8 cellular contexts compared by ENCODE assay signal in genomic region chr4:75673027-75673958, GRCh38. TPM values are rescaled to one million over a fixed set of nuclear protein-coding genes. Genes with fewer than 3 reads are reported as not detected.
A peak's percentile ranks its signal among the peaks of the same experiment; 100 is the strongest.
DNase-seq lines count a peak whose midpoint lies in the region; ATAC-seq and TF ChIP-seq lines count a peak whose summit lies in the region.

TSS of gene G3BP2 (minus strand) at chr4:75673411. CDS start at chr4:75662025, 11,386 bp downstream.

- TF ChIP-seq CTCF in BJ (IDR thresholded peaks at IDR 0.05; ENCODE audit: insufficient read depth, low read depth, low read length) (no peak), colonic mucosa (IDR thresholded peaks at IDR 0.05) (no peak)

- H3K9me3 ChIP-seq in colonic mucosa = no peaks in the 10 kb centered on the region

- CTCF ChIA-PET in BJ (lab: Yijun Ruan, JAX) = interaction anchor here (2.2 to 2.7 kb wide), 2 partner anchors 51 kb away, joined by 9 to 12 read pairs; partner anchors contain the start of gene USO1

- POLR2A ChIA-PET in BJ (lab: Charles Lee) = interaction anchor here (0.6 kb wide), 1 partner anchor 79 kb away, joined by 4 read pairs; no protein-coding TSS in a partner anchor

- H3K4me1 ChIP-seq in colonic mucosa = peaks cover 10% of the 10 kb centered on the region

- H3K36me3 Mint-ChIP-seq in activated CD4-positive, alpha-beta T cell treated with anti-CD3 and anti-CD28 coated beads, Interleukin-2, amount 10 ng/mL, durations not matched to agents 24 days and 14 days (ENCODE audit: low read depth) = peaks cover 12% of the 10 kb centered on the region

- no peaks in the 10 kb centered on the region for H3K9me3 Mint-ChIP-seq in activated CD4-positive, alpha-beta T cell treated with anti-CD3 and anti-CD28 coated beads, Interleukin-2, amount 10 ng/mL, durations not matched to agents 24 days and 14 days

- peak; percentile 90 for DNase-seq in BJ (ENCODE audit: low read depth)
- peak; percentile 92 for DNase-seq in NCI-H526 treated with DMSO at 0.1 percent for 48 hours (lab: John Stamatoyannopoulos, UW)
- peak; percentile 99 for DNase-seq in activated CD4-positive, alpha-beta T cell treated with anti-CD3 and anti-CD28 coated beads, Interleukin-2, amount 10 ng/mL, durations not matched to agents 24 days and 14 days
- peak; percentile 99 for DNase-seq in colonic mucosa
- DNase-seq in kidney tubule cell (ENCODE audit: low spot score) = peak; percentile 99
- peak; percentile 87 to 96 (median 92) for DNase-seq in stimulated activated CD4-positive, alpha-beta T cell treated with anti-CD3 and anti-CD28 coated beads, Interleukin-1b, Interleukin-23, amount 100 ng/mL, for 24 hours (ENCODE audit: low read depth in 4 of 4, low spot score in 1 of 4)

- intact Hi-C loops in activated CD4-positive, alpha-beta T cell treated with anti-CD3 and anti-CD28 coated beads, Interleukin-2, amount 10 ng/mL, durations not matched to agents 24 days and 14 days (cut with micrococcal nuclease) = loop anchor here (1.0 to 5.0 kb wide), 8 partner anchors 10 to 1404 kb away; partner anchors contain the start of genes CCNI, CDKL2, NUP54 and RCHY1
- intact Hi-C loops in colonic mucosa (cut with DNase I) = loop anchor here (5.0 kb wide), 1 partner anchor 34 kb away; no protein-coding TSS in a partner anchor

- H3K27me3 ChIP-seq in BJ (ENCODE audit: control insufficient read depth, insufficient read depth, low read length) (no peaks in the 10 kb centered on the region), colonic mucosa (no peaks in the 10 kb centered on the region)

- ATAC-seq in GM19324 (IDR thresholded peaks at IDR 0.05; ENCODE audit: low FRiP score, unreplicated experiment) (peak; percentile 94), HG03469 (IDR thresholded peaks at IDR 0.05; ENCODE audit: unreplicated experiment) (peak; percentile 92)

- H3K4me3 Mint-ChIP-seq in activated CD4-positive, alpha-beta T cell treated with anti-CD3 and anti-CD28 coated beads, Interleukin-2, amount 10 ng/mL, durations not matched to agents 24 days and 14 days = peak within 1 kb of the TSS; percentile 98

- H3K27ac ChIP-seq in colonic mucosa = peak within 1 kb of the TSS; percentile 99

- H3K36me3 ChIP-seq in BJ (ENCODE audit: control insufficient read depth, insufficient read depth, low read length) (no peaks in the 10 kb centered on the region), colonic mucosa (no peaks in the 10 kb centered on the region)

- peak within 1 kb of the TSS; percentile 93 to 97 for H3K9ac ChIP-seq in colonic mucosa (ENCODE audit: low read depth in 2 of 2, low read length in 2 of 2)

- H3K27ac Mint-ChIP-seq in activated CD4-positive, alpha-beta T cell treated with anti-CD3 and anti-CD28 coated beads, Interleukin-2, amount 10 ng/mL, durations not matched to agents 24 days and 14 days = peak within 1 kb of the TSS; percentile 100

- H3K4me3 ChIP-seq in BJ (ENCODE audit: low read depth, low read length) (peak within 1 kb of the TSS; percentile 89), colonic mucosa (peak within 1 kb of the TSS; percentile 96)

- H3K4me1 Mint-ChIP-seq in activated CD4-positive, alpha-beta T cell treated with anti-CD3 and anti-CD28 coated beads, Interleukin-2, amount 10 ng/mL, durations not matched to agents 24 days and 14 days = peaks cover 44% of the 10 kb centered on the region

- no peaks in the 10 kb centered on the region for H3K27me3 Mint-ChIP-seq in activated CD4-positive, alpha-beta T cell treated with anti-CD3 and anti-CD28 coated beads, Interleukin-2, amount 10 ng/mL, durations not matched to agents 24 days and 14 days

RNA-seq across cellular contexts. Expression of gene G3BP2, which starts in this region (rescaled TPM):
- 57.6 and 117 TPM in 2 replicates for polyA plus RNA-seq in BJ (2011; rRNA removed)
- 34.3 and 41.0 TPM in 2 replicates for polyA minus RNA-seq in BJ (2011; rRNA and poly(A)+ RNA removed)
- total RNA-seq in activated CD4-positive, alpha-beta T cell treated with anti-CD3 and anti-CD28 coated beads, Interleukin-2, amount 10 ng/mL, durations not matched to agents 24 days and 14 days = 135 and 146 TPM in 2 replicates
- 100 to 1,000 TPM; 165 to 183 TPM for total RNA-seq in colonic mucosa

Comparison
In these comparisons a context has a peak if more than half of its experiments do, and no peak if none do; other contexts are left out.
1. Peak in every context shown above with its lines: DNase-seq, ATAC-seq, H3K4me3 ChIP-seq and H3K27ac ChIP-seq.